In the genomic region with DNA sequence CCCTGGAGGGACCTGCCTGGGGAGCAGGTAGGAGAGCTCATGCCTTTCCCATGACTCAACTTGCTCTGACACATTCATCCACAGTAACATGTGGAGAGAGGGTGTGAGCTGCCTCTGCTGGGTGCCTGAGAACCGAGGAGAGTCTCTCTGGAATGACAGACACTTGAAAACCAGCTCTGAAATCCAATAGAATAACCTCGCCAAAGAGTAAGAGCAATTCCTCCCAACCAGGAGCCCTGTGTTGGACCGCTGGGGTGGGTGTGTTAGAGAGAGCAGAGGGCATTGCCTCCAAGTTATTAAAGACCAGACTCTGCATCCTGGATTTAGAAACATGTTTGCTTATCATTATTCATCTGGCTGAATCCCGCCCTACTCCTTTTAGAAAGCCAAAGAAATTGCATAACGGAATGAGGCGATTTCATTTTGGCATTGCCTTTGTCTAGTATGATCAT, we compare ENCODE assay signal across 7 cellular contexts. TPM values are rescaled to one million over a fixed set of nuclear protein-coding genes. Genes with fewer than 3 reads are reported as not detected.
DNase-seq lines count a peak whose midpoint lies in the region; ATAC-seq and TF ChIP-seq lines count a peak whose summit lies in the region.
"Not testable (repeated sequence)": the region's sequence is repeated elsewhere in the genome, so short reads cannot be mapped to it uniquely, and the experiment has no call there.

No MANE protein-coding gene starts in this region.

- not testable (repeated sequence) for TF ChIP-seq RAD21 in IMR-90 (IDR thresholded peaks at IDR 0.05; ENCODE audit: low read length)
- peak in 1 of 2 donors; percentile 10 for TF ChIP-seq RAD21 in liver (IDR thresholded peaks at IDR 0.05)

- H3K4me1 ChIP-seq in IMR-90 (ENCODE audit: control insufficient read depth, insufficient read depth, low read length); colonic mucosa; gastroesophageal sphincter; gastrocnemius medialis: not testable (repeated sequence)
- peaks cover 4 to 37% (median 25%) of the 10 kb centered on the region in 4 donors for H3K4me1 ChIP-seq in liver (ENCODE audit: control insufficient read depth in 4 of 4, insufficient read depth in 4 of 4, low read length in 3 of 4)

- dilution Hi-C loops in IMR-90 (cut with HindIII; ENCODE audit: low sequenced_read_pairs, unreplicated experiment), result not testable (repeated sequence)

- not testable (repeated sequence) for BruUV-seq in IMR-90 (replicated peaks; lab: Mats Ljungman, UMichigan)

- peak overlapping the region; percentile 88; the same call in 2 of the 3 replicates for H2BK15ac ChIP-seq in IMR-90 (ENCODE audit: low read depth, low read length)

- H4K91ac ChIP-seq in IMR-90 (ENCODE audit: insufficient read depth, low read depth, low read length), result peak overlapping the region; percentile 74; the same call in 1 of the 2 replicates

- H3K4ac ChIP-seq in IMR-90 (ENCODE audit: low read depth, low read length), result peak overlapping the region; percentile 84

- peak overlapping the region; percentile 85; the same call in 1 of the 2 replicates for H3K14ac ChIP-seq in IMR-90 (replicated peaks; ENCODE audit: low read depth, low read length)

- not testable (repeated sequence) for H3K9me1 ChIP-seq in IMR-90 (ENCODE audit: insufficient read depth, low read length)

- CTCF ChIA-PET in IMR-90 (lab: Yijun Ruan, JAX), result not testable (repeated sequence)

- H3K4me3 ChIP-seq in IMR-90 (ENCODE audit: insufficient read depth, low read depth, low read length); colonic mucosa; gastroesophageal sphincter; liver (ENCODE audit: low read depth in 1 of 3, low read length in 3 of 3); gastrocnemius medialis: not testable (repeated sequence)

- H2AFZ ChIP-seq in IMR-90 (replicated peaks; ENCODE audit: low read length, poor library complexity), result not testable (repeated sequence)

- H2BK5ac ChIP-seq in IMR-90 (ENCODE audit: low read depth, low read length, poor library complexity, severe bottlenecking), result not testable (repeated sequence)

- peak overlapping the region; percentile 63 to 67; a peak in 3 of 4 replicates for H4K8ac ChIP-seq in IMR-90 (ENCODE audit: low read depth in 2 of 2, low read length in 2 of 2)

- TF ChIP-seq CTCF in IMR-90 (conservative IDR thresholded peaks at IDR 0.05; ENCODE audit: low read depth, low read length); colonic mucosa (IDR thresholded peaks at IDR 0.05); gastroesophageal sphincter (IDR thresholded peaks at IDR 0.05); liver (IDR thresholded peaks at IDR 0.05; ENCODE audit: low read depth, low read length, missing input control); gastrocnemius medialis (IDR thresholded peaks at IDR 0.05 in 4 of 5, conservative IDR thresholded peaks at IDR 0.05 in 1 of 5): not testable (repeated sequence)

- not testable (repeated sequence) for H3K79me1 ChIP-seq in IMR-90 (ENCODE audit: low read depth in 1 of 2, low read length in 2 of 2)

- not testable (repeated sequence) for H3K27me3 ChIP-seq in IMR-90 (ENCODE audit: control insufficient read depth, insufficient read depth, low read length); colonic mucosa; gastroesophageal sphincter; liver (ENCODE audit: control insufficient read depth in 4 of 4, insufficient read depth in 4 of 4, low read length in 3 of 4); gastrocnemius medialis

- peak overlapping the region; percentile 93 for H2BK20ac ChIP-seq in IMR-90 (ENCODE audit: low read depth, low read length)

- ATAC-seq in IMR-90 (ENCODE audit: low read depth) (peak; percentile 38), SK-N-SH treated with all-trans-retinoic acid at 6 μM for 48 hours (peak; percentile 59), gastroesophageal sphincter (peak; percentile 80), gastrocnemius medialis (peak; percentile 53 to 80)

- no CpG with 5 or more reads among the region's 6 CpGs for WGBS in IMR-90 (ENCODE audit: extremely low coverage in 2 of 2, insufficient read length in 1 of 2), 2 experiments
- whole genome bisulfite sequencing in gastroesophageal sphincter (ENCODE audit: low coverage in 1 of 2), 2 donors, result 67 to 76% methylated on average over 1 to 3 of the region's 6 CpGs
- 41% methylated on average over 6 of the region's 6 CpGs for WGBS in liver

- H3K27ac ChIP-seq in IMR-90 (ENCODE audit: insufficient read depth, low read length); liver (ENCODE audit: low read depth in 1 of 2, low read length in 2 of 2); gastrocnemius medialis: not testable (repeated sequence)
- H3K27ac ChIP-seq in colonic mucosa (peak overlapping the region; percentile 3), gastroesophageal sphincter (peak overlapping the region in 1 of 4 donors; percentile 29)

- intact Hi-C loops in IMR-90 (cut with micrococcal nuclease); colonic mucosa (cut with DNase I); gastrocnemius medialis (cut with DNase I; ENCODE audit: low total_unique reads): not testable (repeated sequence)

- H4K20me1 ChIP-seq in IMR-90 (ENCODE audit: insufficient read depth, low read length), result not testable (repeated sequence)

- H2AK5ac ChIP-seq in IMR-90 (ENCODE audit: low read depth, low read length), result not testable (repeated sequence)

- DNase-seq in ELF-1 (ENCODE audit: low read depth, low spot score), result peak; percentile 66
- DNase-seq in IMR-90, result peak; percentile 53
- not testable (repeated sequence) for DNase-seq in colonic mucosa
- DNase-seq in gastrocnemius medialis, result peak in 1 of 2 donors; percentile 33

- H3K56ac ChIP-seq in IMR-90 (ENCODE audit: extremely low read depth, insufficient read depth, low read length), result peak overlapping the region; percentile 33; the same call in 1 of the 2 replicates

- not testable (repeated sequence) for H4K5ac ChIP-seq in IMR-90 (ENCODE audit: low read depth, low read length)

- H3K18ac ChIP-seq in IMR-90 (ENCODE audit: low read depth, low read length), result not testable (repeated sequence)

- not testable (repeated sequence) for H2AK9ac ChIP-seq in IMR-90 (replicated peaks; ENCODE audit: low read depth, low read length, poor library complexity)

- in situ Hi-C loops in IMR-90 (cut with MboI; ENCODE audit: low sequenced_read_pairs); gastrocnemius medialis (cut with MboI; ENCODE audit: low sequenced_read_pairs in 4 of 4): not testable (repeated sequence)

- not testable (repeated sequence) for H3K9ac ChIP-seq in IMR-90 (ENCODE audit: low read depth, low read length); colonic mucosa (ENCODE audit: low read depth in 2 of 2, low read length in 2 of 2); liver (ENCODE audit: low read depth in 1 of 2, low read length in 2 of 2)

- 0 out of 2 replicates have a peak overlapping the region, but pooled peaks have one; percentile 22 for H3K4me2 ChIP-seq in IMR-90 (ENCODE audit: low read depth, low read length)

- H3K36me3 ChIP-seq in IMR-90 (ENCODE audit: control insufficient read depth, insufficient read depth, low read length); colonic mucosa; gastroesophageal sphincter; liver (ENCODE audit: control insufficient read depth in 4 of 4, insufficient read depth in 3 of 4, low read depth in 1 of 4, low read length in 3 of 4); gastrocnemius medialis: not testable (repeated sequence)

- not testable (repeated sequence) for TF ChIP-seq EP300 in gastroesophageal sphincter (IDR thresholded peaks at IDR 0.05)

- H3K23ac ChIP-seq in IMR-90 (ENCODE audit: low read depth, low read length), result peak overlapping the region; percentile 45; the same call in 1 of the 2 replicates

- not testable (repeated sequence) for H3K9me3 ChIP-seq in IMR-90 (ENCODE audit: control insufficient read depth, insufficient read depth, low read length); colonic mucosa; gastroesophageal sphincter; liver (ENCODE audit: control insufficient read depth in 4 of 4, low read length in 3 of 4); gastrocnemius medialis

- peak overlapping the region; percentile 86 for H2BK120ac ChIP-seq in IMR-90 (ENCODE audit: low read depth, low read length)

- not testable (repeated sequence) for TF ChIP-seq POLR2A in IMR-90 (IDR thresholded peaks at IDR 0.05; ENCODE audit: low read depth, low read length); gastroesophageal sphincter (IDR thresholded peaks at IDR 0.05); gastrocnemius medialis (IDR thresholded peaks at IDR 0.05)

- POLR2A ChIA-PET in IMR-90 (lab: Charles Lee; ENCODE audit: unreplicated experiment), result not testable (repeated sequence)

TF ChIP-seq in IMR-90, 13 proteins besides CTCF, POLR2A, EP300 and RAD21:
- TF ChIP-seq CEBPB (IDR thresholded peaks at IDR 0.05; ENCODE audit: low read depth, low read length), result peak; percentile 38; the same call in 1 of the 2 replicates

TF ChIP-seq in liver, 16 proteins besides CTCF, POLR2A, EP300 and RAD21 (continues in another document):
- peak; percentile 34 for TF ChIP-seq FOXA2 (IDR thresholded peaks at IDR 0.05)
- TF ChIP-seq YY1 (IDR thresholded peaks at IDR 0.05), result peak; percentile 41
- TF ChIP-seq SP1 (IDR thresholded peaks at IDR 0.05), result peak; percentile 36
- TF ChIP-seq, protein P1, sequence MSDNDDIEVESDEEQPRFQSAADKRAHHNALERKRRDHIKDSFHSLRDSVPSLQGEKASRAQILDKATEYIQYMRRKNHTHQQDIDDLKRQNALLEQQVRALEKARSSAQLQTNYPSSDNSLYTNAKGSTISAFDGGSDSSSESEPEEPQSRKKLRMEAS (IDR thresholded peaks at IDR 0.05), result peak; percentile 24
- TF ChIP-seq RXRA (IDR thresholded peaks at IDR 0.05), result peak; percentile 57 to 84
- TF ChIP-seq HNF4A (conservative IDR thresholded peaks at IDR 0.05), result peak; percentile 48 to 64

RNA-seq across cellular contexts. Expression of gene AKAP13, which starts 35.7 kb away (rescaled TPM):
- 46.4 and 46.9 TPM in 2 replicates for total RNA-seq in IMR-90 (2012; rRNA removed)
- polyA plus RNA-seq in IMR-90 (2012; rRNA removed), result 10.4 and 11.6 TPM in 2 replicates
- polyA plus RNA-seq in IMR-90 (2012; cell fraction: cytosol; rRNA removed), result 5.6 and 6.4 TPM in 2 replicates
- polyA plus RNA-seq in IMR-90 (2012; cell fraction: nucleus; rRNA removed; ENCODE audit: low replicate concordance), result 34.4 and 43.0 TPM in 2 replicates
- total RNA-seq in colonic mucosa, result 100 to 1,000 TPM in 1 of 2 donors, 10 to 100 TPM in 1; 87.3 to 106 TPM
- total RNA-seq in gastroesophageal sphincter, result 100 to 1,000 TPM; 196 to 252 (median 215) TPM
- 10 to 100 TPM; 37.9 to 92.3 TPM for total RNA-seq in liver
- 10 to 100 TPM; 18.6 to 37.0 TPM for polyA plus RNA-seq in liver
- total RNA-seq in gastrocnemius medialis, result 100 to 1,000 TPM; 127 to 481 (median 172) TPM
